Comparison of ENCODE assay signal across 1 cellular context in the genomic region with DNA sequence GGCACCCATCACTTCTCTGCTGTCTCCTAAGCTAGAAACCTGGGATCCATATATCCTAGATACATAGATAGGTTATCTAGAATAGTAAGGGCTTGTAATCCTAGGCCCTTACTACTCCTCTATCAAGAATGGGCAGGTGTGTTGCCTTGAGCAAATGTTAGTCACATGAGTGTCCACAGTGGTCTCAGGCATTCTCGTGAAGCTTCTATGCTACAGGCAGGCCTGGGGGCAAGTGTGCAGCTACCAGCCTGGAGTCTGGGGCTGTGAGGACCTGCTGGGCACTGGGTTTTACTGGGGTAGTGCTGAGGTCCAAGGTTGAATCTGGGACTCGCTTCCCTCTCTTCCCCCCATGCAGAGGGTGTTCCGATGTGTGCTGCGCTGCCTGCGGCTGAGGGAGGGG.
TF ChIP-seq lines count a peak whose summit lies in the region.

No MANE protein-coding gene starts in this region.

TF ChIP-seq in GM12878, 131 proteins besides CTCF, POLR2A, EP300 and RAD21 (continued from another document):
- TF ChIP-seq, protein P1, sequence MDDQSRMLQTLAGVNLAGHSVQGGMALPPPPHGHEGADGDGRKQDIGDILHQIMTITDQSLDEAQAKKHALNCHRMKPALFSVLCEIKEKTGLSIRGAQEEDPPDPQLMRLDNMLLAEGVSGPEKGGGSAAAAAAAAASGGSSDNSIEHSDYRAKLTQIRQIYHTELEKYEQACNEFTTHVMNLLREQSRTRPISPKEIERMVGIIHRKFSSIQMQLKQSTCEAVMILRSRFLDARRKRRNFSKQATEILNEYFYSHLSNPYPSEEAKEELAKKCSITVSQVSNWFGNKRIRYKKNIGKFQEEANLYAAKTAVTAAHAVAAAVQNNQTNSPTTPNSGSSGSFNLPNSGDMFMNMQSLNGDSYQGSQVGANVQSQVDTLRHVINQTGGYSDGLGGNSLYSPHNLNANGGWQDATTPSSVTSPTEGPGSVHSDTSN (IDR thresholded peaks at IDR 0.05; ENCODE audit: insufficient replicate concordance, low read depth, low read length): no peak
- TF ChIP-seq SREBF2 (IDR thresholded peaks at IDR 0.05; ENCODE audit: low read length) (no peak), STAT1 (conservative IDR thresholded peaks at IDR 0.05) (no peak), CBX5 (IDR thresholded peaks at IDR 0.05; ENCODE audit: low read depth) (no peak), SIX5 (IDR thresholded peaks at IDR 0.05; ENCODE audit: low read depth, low read length, severe bottlenecking) (no peak), JUNB (IDR thresholded peaks at IDR 0.05) (no peak), SP1 (IDR thresholded peaks at IDR 0.05; ENCODE audit: low read depth, low read length) (no peak)
- TF ChIP-seq, protein P2, sequence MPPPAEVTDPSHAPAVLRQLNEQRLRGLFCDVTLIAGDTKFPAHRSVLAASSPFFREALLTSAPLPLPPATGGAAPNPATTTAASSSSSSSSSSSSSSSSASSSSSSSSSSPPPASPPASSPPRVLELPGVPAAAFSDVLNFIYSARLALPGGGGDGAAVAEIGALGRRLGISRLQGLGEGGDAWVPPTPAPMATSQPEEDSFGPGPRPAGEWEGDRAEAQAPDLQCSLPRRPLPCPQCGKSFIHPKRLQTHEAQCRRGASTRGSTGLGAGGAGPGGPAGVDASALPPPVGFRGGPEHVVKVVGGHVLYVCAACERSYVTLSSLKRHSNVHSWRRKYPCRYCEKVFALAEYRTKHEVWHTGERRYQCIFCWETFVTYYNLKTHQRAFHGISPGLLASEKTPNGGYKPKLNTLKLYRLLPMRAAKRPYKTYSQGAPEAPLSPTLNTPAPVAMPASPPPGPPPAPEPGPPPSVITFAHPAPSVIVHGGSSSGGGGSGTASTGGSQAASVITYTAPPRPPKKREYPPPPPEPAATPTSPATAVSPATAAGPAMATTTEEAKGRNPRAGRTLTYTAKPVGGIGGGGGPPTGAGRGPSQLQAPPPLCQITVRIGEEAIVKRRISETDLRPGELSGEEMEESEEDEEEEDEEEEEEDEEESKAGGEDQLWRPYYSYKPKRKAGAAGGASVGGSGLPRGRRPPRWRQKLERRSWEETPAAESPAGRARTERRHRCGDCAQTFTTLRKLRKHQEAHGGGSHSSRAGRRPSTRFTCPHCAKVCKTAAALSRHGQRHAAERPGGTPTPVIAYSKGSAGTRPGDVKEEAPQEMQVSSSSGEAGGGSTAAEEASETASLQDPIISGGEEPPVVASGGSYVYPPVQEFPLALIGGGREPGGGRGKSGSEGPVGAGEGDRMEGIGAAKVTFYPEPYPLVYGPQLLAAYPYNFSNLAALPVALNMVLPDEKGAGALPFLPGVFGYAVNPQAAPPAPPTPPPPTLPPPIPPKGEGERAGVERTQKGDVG (CRISPR knock-in tag; IDR thresholded peaks at IDR 0.05): no peak
